Comparison of ENCODE assay signal across 8 cellular contexts in the genomic region with DNA sequence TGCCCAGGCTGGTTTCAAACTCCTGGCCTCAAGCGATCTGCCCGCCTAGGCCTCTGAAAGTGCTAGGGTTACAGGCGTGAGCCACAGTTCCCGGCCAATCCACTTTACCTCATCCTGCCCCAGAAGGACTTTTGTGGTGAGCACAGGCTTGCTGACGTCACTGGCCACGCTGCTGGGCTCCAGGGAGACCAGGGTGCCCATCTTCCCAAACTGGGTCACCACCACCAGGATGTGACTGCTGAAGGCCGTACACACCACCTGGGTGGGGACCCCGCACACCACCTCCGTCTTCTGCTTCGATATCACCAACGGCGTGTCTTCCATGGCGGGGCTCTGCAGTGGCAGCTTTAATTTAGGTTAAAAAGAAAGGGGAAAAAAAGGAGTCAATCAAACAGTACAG. TPM values are rescaled to one million over a fixed set of nuclear protein-coding genes. Genes with fewer than 3 reads are reported as not detected.
A peak's percentile ranks its signal among the peaks of the same experiment; 100 is the strongest.
DNase-seq lines count a peak whose midpoint lies in the region; ATAC-seq and TF ChIP-seq lines count a peak whose summit lies in the region.

No MANE protein-coding gene starts in this region.

- peaks cover 19% of the 10 kb centered on the region for H3K36me3 ChIP-seq in left ventricle myocardium inferior

- no peak for ATAC-seq in GM18873 (IDR thresholded peaks at IDR 0.05; ENCODE audit: low FRiP score, unreplicated experiment)

- H3K9me3 ChIP-seq in left ventricle myocardium inferior (replicated peaks), result no peaks in the 10 kb centered on the region

- no peaks in the 10 kb centered on the region for H3K9me3 Mint-ChIP-seq in HFFc6

- DNase-seq in ACHN (peak; percentile 29), HFFc6 (no peak), left ventricle myocardium inferior (no peak), foreskin melanocyte (no peak), hippocampal formation (lab: John Stamatoyannopoulos, UW) (no peak)
- peak; percentile 39 for DNase-seq in activated T-cell treated with anti-CD3 and anti-CD28 coated beads, Interleukin-2, amount 50 U/mL, for 1 hour
- peak in 2 of 3 donors; percentile 12 to 15 for DNase-seq in stimulated activated CD4-positive, alpha-beta T cell treated with anti-CD3 and anti-CD28 coated beads, TNF-alpha, amount 100 ng/mL, for 48 hours (ENCODE audit: low read depth in 3 of 3)

- H3K4me3 Mint-ChIP-seq in HFFc6, result peak overlapping the region; percentile 86

- peak overlapping the region; percentile 98 for H3K27ac ChIP-seq in left ventricle myocardium inferior (replicated peaks)

- in situ Hi-C loops in ACHN (cut with HindIII; ENCODE audit: low pct_ligation_motif_present, low pct_unique_long_range_greater_than_20kb, low sequenced_read_pairs), result no loop called here

- peaks cover 48% of the 10 kb centered on the region for H3K4me1 ChIP-seq in left ventricle myocardium inferior

- intact Hi-C loops in left ventricle myocardium inferior (cut with micrococcal nuclease), result no loop called here

- TF ChIP-seq CTCF in HFFc6 (IDR thresholded peaks at IDR 0.05) (no peak), left ventricle myocardium inferior (IDR thresholded peaks at IDR 0.05; ENCODE audit: borderline replicate concordance) (no peak)

- H3K27ac Mint-ChIP-seq in HFFc6, result peak overlapping the region; percentile 69

- peaks cover 33% of the 10 kb centered on the region for H3K36me3 Mint-ChIP-seq in HFFc6 (ENCODE audit: low read depth)

- no peaks in the 10 kb centered on the region; the same call in 1 of the 2 replicates for H3K27me3 Mint-ChIP-seq in HFFc6 (ENCODE audit: insufficient read depth)

- H3K4me3 ChIP-seq in left ventricle myocardium inferior, result peak overlapping the region; percentile 97

- no peaks in the 10 kb centered on the region for H3K27me3 ChIP-seq in left ventricle myocardium inferior (ENCODE audit: low read depth)

- peaks cover 43% of the 10 kb centered on the region for H3K4me1 Mint-ChIP-seq in HFFc6 (ENCODE audit: low read depth)

RNA-seq across cellular contexts. Expression of gene PSMG3, which starts 0.8 kb away (rescaled TPM):
- total RNA-seq in HFFc6 (2021; fragmentation: NEBNext Ultra II Directional; extraction: Animal tissue kit (Norgen Biotek cat#: 25700)), result 10 to 100 TPM; 25.6 to 31.0 (median 28.2) TPM
- total RNA-seq in left ventricle myocardium inferior, result 11.2 TPM

RNA-seq across cellular contexts. Expression of gene TMEM184A, which starts 13.0 kb away (rescaled TPM):
- 1 to 10 TPM in 5 of 6 experiments, under 1 TPM in 1; 0.79 to 2.0 (median 1.5) TPM for total RNA-seq in HFFc6 (2021; fragmentation: NEBNext Ultra II Directional; extraction: Animal tissue kit (Norgen Biotek cat#: 25700))
- total RNA-seq in left ventricle myocardium inferior, result 0.36 TPM

RNA-seq across cellular contexts. Expression of gene MAFK, which starts 38.5 kb away (rescaled TPM):
- total RNA-seq in HFFc6 (2021; fragmentation: NEBNext Ultra II Directional; extraction: Animal tissue kit (Norgen Biotek cat#: 25700)), result 10 to 100 TPM; 29.8 to 43.7 (median 31.5) TPM
- 76.5 TPM for total RNA-seq in left ventricle myocardium inferior

Comparison
In these comparisons a context has a peak if more than half of its experiments do, and no peak if none do; other contexts are left out.
1. DNase-seq: peak in ACHN (single experiment), activated T-cell treated with anti-CD3 and anti-CD28 coated beads, Interleukin-2, amount 50 U/mL, for 1 hour (single experiment) and stimulated activated CD4-positive, alpha-beta T cell treated with anti-CD3 and anti-CD28 coated beads, TNF-alpha, amount 100 ng/mL, for 48 hours (2 of 3); none in HFFc6 (single experiment), left ventricle myocardium inferior (single experiment), foreskin melanocyte (single experiment) and hippocampal formation (0 of 2).